ENCODE assay signal across 8 cellular contexts in the genomic region with DNA sequence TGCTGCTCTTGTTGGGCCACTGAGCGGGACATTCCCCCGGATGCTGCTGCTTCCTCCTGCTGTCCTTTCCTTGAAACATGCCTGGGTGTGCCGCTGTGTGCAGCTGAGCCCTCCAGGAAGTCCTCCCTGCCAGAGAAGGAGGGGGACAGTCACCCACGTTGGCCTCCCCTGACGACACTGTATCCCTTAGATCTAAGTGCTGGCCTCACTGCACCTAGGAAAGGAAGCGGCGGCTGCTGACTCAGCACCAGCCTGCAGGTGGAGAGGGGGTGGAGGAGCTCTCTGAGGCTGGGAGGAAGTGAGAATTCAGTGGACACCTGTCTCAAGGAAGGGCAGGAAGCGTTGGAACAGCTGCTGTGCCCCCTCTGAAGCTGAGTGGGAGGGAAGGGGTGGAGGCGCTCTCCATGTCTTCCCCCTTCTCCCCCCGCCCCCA.
DNase-seq lines count a peak whose midpoint lies in the region; ATAC-seq and TF ChIP-seq lines count a peak whose summit lies in the region.

No MANE protein-coding gene starts in this region.

- no peak overlapping the region for H3K4me3 ChIP-seq in HEK293 (ENCODE audit: low read depth, low read length)

- peaks cover 38% of the 10 kb centered on the region for H3K4me1 Mint-ChIP-seq in activated T-cell treated with anti-CD3 and anti-CD28 coated beads, Interleukin-2, amount 50 U/mL, for 4 hours (ENCODE audit: low read depth)

- no peaks in the 10 kb centered on the region for H3K36me3 Mint-ChIP-seq in activated T-cell treated with anti-CD3 and anti-CD28 coated beads, Interleukin-2, amount 50 U/mL, for 4 hours (ENCODE audit: insufficient read depth)

- H3K4me3 Mint-ChIP-seq in activated T-cell treated with anti-CD3 and anti-CD28 coated beads, Interleukin-2, amount 50 U/mL, for 4 hours = no peak overlapping the region

- no peak for TF ChIP-seq CTCF in HEK293 (tag by site-specific recombination; IDR thresholded peaks at IDR 0.05)

- H3K9me3 ChIP-seq in HEK293 (ENCODE audit: control insufficient read depth, insufficient read depth, low read depth, low read length) = no peaks in the 10 kb centered on the region

- no peaks in the 10 kb centered on the region for H3K4me1 ChIP-seq in HEK293 (ENCODE audit: control insufficient read depth, insufficient read depth, low read length)

- CTCF ChIA-PET in HEK293 (lab: Yijun Ruan, JAX) = interaction anchor here (0.5 to 1.1 kb wide), 3 partner anchors 24 to 314 kb away, joined by 3 to 4 read pairs (median 3); no protein-coding TSS in a partner anchor

- POLR2A ChIA-PET in HEK293 (lab: Yijun Ruan, JAX) = interaction anchor here (0.6 kb wide), 1 partner anchor 12 kb away, joined by 7 read pairs; no protein-coding TSS in a partner anchor

- peak; percentile 25 to 89 (median 76) for DNase-seq in NCI-H1417 (lab: John Stamatoyannopoulos, UW)
- DNase-seq in activated T-cell treated with anti-CD3 and anti-CD28 coated beads, Interleukin-2, amount 50 U/mL, for 4 hours = peak; percentile 21
- DNase-seq in left lobe of liver (ENCODE audit: low spot score) = no peak
- no peak for DNase-seq in EL
- no peak for DNase-seq in epidermal melanocyte (ENCODE audit: insufficient read length, low spot score)
- DNase-seq in RKO (ENCODE audit: low spot score) = no peak

- H3K9me3 Mint-ChIP-seq in activated T-cell treated with anti-CD3 and anti-CD28 coated beads, Interleukin-2, amount 50 U/mL, for 4 hours = no peaks in the 10 kb centered on the region

- no peaks in the 10 kb centered on the region for H3K36me3 ChIP-seq in HEK293 (ENCODE audit: control insufficient read depth in 2 of 2, insufficient read depth in 1 of 2, low read length in 2 of 2)

- H3K27me3 Mint-ChIP-seq in activated T-cell treated with anti-CD3 and anti-CD28 coated beads, Interleukin-2, amount 50 U/mL, for 4 hours (ENCODE audit: low read depth) = no peaks in the 10 kb centered on the region

- ATAC-seq in GM18511 (IDR thresholded peaks at IDR 0.05; ENCODE audit: unreplicated experiment) (peak; percentile 85), left lobe of liver (peak; percentile 58)
- ATAC-seq in activated T-cell treated with anti-CD3 and anti-CD28 coated beads, Interleukin-2, amount 50 U/mL, for 4 hours = peak; percentile 64 to 68

- H3K27ac ChIP-seq in HEK293 (ENCODE audit: extremely low read depth, low read depth, low read length) = no peak overlapping the region

TF ChIP-seq in HEK293, 187 proteins besides CTCF, POLR2A, EP300 and RAD21:
- TF ChIP-seq ZSCAN23 (tag by site-specific recombination; IDR thresholded peaks at IDR 0.05) = no peak
- TF ChIP-seq ZNF211 (tag by site-specific recombination; IDR thresholded peaks at IDR 0.05; ENCODE audit: low read depth) = no peak
- TF ChIP-seq ZBTB48 (tag by site-specific recombination; IDR thresholded peaks at IDR 0.05) = no peak
- no peak for TF ChIP-seq ZNF621 (tag by site-specific recombination; IDR thresholded peaks at IDR 0.05)
- TF ChIP-seq ZNF747 (tag by site-specific recombination; IDR thresholded peaks at IDR 0.05) = no peak
- peak; percentile 51; the same call in 1 of the 2 replicates for TF ChIP-seq ZFHX2 (tag by site-specific recombination; conservative IDR thresholded peaks at IDR 0.05)
- TF ChIP-seq, protein P1, sequence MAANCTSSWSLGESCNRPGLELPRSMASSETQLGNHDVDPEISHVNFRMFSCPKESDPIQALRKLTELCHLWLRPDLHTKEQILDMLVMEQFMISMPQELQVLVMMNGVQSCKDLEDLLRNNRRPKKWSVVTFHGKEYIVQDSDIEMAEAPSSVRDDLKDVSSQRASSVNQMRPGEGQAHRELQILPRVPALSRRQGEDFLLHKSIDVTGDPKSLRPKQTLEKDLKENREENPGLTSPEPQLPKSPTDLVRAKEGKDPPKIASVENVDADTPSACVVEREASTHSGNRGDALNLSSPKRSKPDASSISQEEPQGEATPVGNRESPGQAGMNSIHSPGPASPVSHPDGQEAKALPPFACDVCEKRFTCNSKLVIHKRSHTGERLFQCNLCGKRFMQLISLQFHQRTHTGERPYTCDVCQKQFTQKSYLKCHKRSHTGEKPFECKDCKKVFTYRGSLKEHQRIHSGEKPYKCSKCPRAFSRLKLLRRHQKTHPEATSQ (tag by site-specific recombination; IDR thresholded peaks at IDR 0.05) = no peak
- peak; percentile 63; the same call in 1 of the 2 replicates for TF ChIP-seq EGR2 (tag by site-specific recombination; IDR thresholded peaks at IDR 0.05; ENCODE audit: low read depth)

Comparison
In these comparisons a context has a peak if more than half of its experiments do, and no peak if none do; other contexts are left out.
1. DNase-seq: peak in NCI-H1417 (3 of 3) and activated T-cell treated with anti-CD3 and anti-CD28 coated beads, Interleukin-2, amount 50 U/mL, for 4 hours (single experiment); none in left lobe of liver (single experiment), EL (single experiment), epidermal melanocyte (single experiment) and RKO (single experiment).
2. Peak in every context shown above with its lines, with median percentiles within 50 percentile points of each other: ATAC-seq.